ENCODE assay signal across 27 cellular contexts in genomic region chr1:30028939-30029338, GRCh38.
DNase-seq lines count a peak whose midpoint lies in the region; ATAC-seq, FAIRE-seq and TF ChIP-seq lines count a peak whose summit lies in the region.
"Had no signal": no experiment of that assay in that cellular context is flagged by ENCODE, and none has a peak within 500 bp of the region (broad histone marks: within the 10 kb centered on the region; RNA-seq: fewer than 3 reads in every experiment).

No MANE protein-coding gene starts in this region.

- no peak for ATAC-seq in activated CD8-positive, alpha-beta memory T cell treated with anti-CD3 and anti-CD28 coated beads, Interleukin-2, amount 10 ng/mL, durations not matched to agents 7 days and 5 days
- ATAC-seq in HG02678 (IDR thresholded peaks at IDR 0.05; ENCODE audit: unreplicated experiment) = no peak
- ATAC-seq in GM21381 (IDR thresholded peaks at IDR 0.05; ENCODE audit: unreplicated experiment) = no peak
- ATAC-seq: A549, Right ventricle myocardium inferior, SK-N-SH treated with all-trans-retinoic acid at 6 μM for 48 hours had no signal

- H3K4me3 Mint-ChIP-seq in activated CD8-positive, alpha-beta memory T cell treated with anti-CD3 and anti-CD28 coated beads, Interleukin-2, amount 10 ng/mL, durations not matched to agents 7 days and 5 days = no peak overlapping the region
- H3K4me3 Mint-ChIP-seq: CD4-positive, alpha-beta T cell; HFFc6 had no signal

- CTCF ChIA-PET in activated CD8-positive, alpha-beta memory T cell treated with anti-CD3 and anti-CD28 coated beads, Interleukin-2, amount 10 ng/mL, durations not matched to agents 7 days and 5 days (lab: Charles Lee) = no interaction called here

- no peak overlapping the region for H3K27ac Mint-ChIP-seq in activated CD8-positive, alpha-beta memory T cell treated with anti-CD3 and anti-CD28 coated beads, Interleukin-2, amount 10 ng/mL, durations not matched to agents 7 days and 5 days
- H3K27ac Mint-ChIP-seq: CD4-positive, alpha-beta T cell; HFFc6 had no signal

- peaks cover 11% of the 10 kb centered on the region for H3K27me3 Mint-ChIP-seq in activated CD8-positive, alpha-beta memory T cell treated with anti-CD3 and anti-CD28 coated beads, Interleukin-2, amount 10 ng/mL, durations not matched to agents 7 days and 5 days

- peak; percentile 31 for DNase-seq in activated CD8-positive, alpha-beta memory T cell treated with anti-CD3 and anti-CD28 coated beads, Interleukin-2, amount 10 ng/mL, durations not matched to agents 7 days and 5 days
- DNase-seq in bronchial epithelial cell (ENCODE audit: low read depth) (no peak), islet precursor cell (peak; percentile 37), ureter (ENCODE audit: low spot score) (peak; percentile 18), hypothalamus (lab: John Stamatoyannopoulos, UW) (no peak)
- DNase-seq: AML-193; CD4-positive, alpha-beta T cell; COR-L47; DMS53; GDM1; H7; HFFc6; IMR-90; MM.1S; NCI-H2029; NCI-H446 treated with DMSO at 0.1 percent for 48 hours; NCI-H526; NCI-H82; PC-9; SJCRH30 had no signal

- no peaks in the 10 kb centered on the region for H3K36me3 ChIP-seq in bronchial epithelial cell (ENCODE audit: control insufficient read depth, insufficient read depth, low read length)
- H3K36me3 ChIP-seq: BLaER1 treated with 17β-estradiol and CSF1 and Interleukin-3, amounts not matched to agents 10 nM and 100 nM; SJCRH30 had no signal

- H3K9me3 Mint-ChIP-seq in activated CD8-positive, alpha-beta memory T cell treated with anti-CD3 and anti-CD28 coated beads, Interleukin-2, amount 10 ng/mL, durations not matched to agents 7 days and 5 days (ENCODE audit: low read depth) = peaks cover 4% of the 10 kb centered on the region

- TF ChIP-seq CTCF in bronchial epithelial cell (IDR thresholded peaks at IDR 0.05; ENCODE audit: insufficient read depth, low read length, severe bottlenecking) = no peak

- no peak overlapping the region for H3K4me3 ChIP-seq in bronchial epithelial cell (ENCODE audit: low read depth, low read length)
- H3K4me3 ChIP-seq: A549; BLaER1 treated with 17β-estradiol and CSF1 and Interleukin-3, amounts not matched to agents 10 nM and 100 nM; PC-9; SJCRH30 had no signal

- no peaks in the 10 kb centered on the region for H3K27me3 ChIP-seq in bronchial epithelial cell (ENCODE audit: control insufficient read depth, insufficient read depth, low read length)
- H3K27me3 ChIP-seq: BLaER1 treated with 17β-estradiol and CSF1 and Interleukin-3, amounts not matched to agents 10 nM and 100 nM; SJCRH30 had no signal

- peaks cover 1% of the 10 kb centered on the region for H3K36me3 Mint-ChIP-seq in activated CD8-positive, alpha-beta memory T cell treated with anti-CD3 and anti-CD28 coated beads, Interleukin-2, amount 10 ng/mL, durations not matched to agents 7 days and 5 days

- FAIRE-seq in bronchial epithelial cell (lab: Jason Lieb, UNC) = peak; percentile 60
- FAIRE-seq: A549, GM12891 had no signal

- H3K4me1 Mint-ChIP-seq in activated CD8-positive, alpha-beta memory T cell treated with anti-CD3 and anti-CD28 coated beads, Interleukin-2, amount 10 ng/mL, durations not matched to agents 7 days and 5 days = no peaks in the 10 kb centered on the region

Comparison
In these comparisons a context has a peak if more than half of its experiments do, and no peak if none do; other contexts are left out.
1. DNase-seq: peak in activated CD8-positive, alpha-beta memory T cell treated with anti-CD3 and anti-CD28 coated beads, Interleukin-2, amount 10 ng/mL, durations not matched to agents 7 days and 5 days (single experiment), islet precursor cell (single experiment) and ureter (single experiment); none in bronchial epithelial cell (single experiment) and hypothalamus (0 of 51).